Comparison of ENCODE assay signal across 1 cellular context in the genomic region with DNA sequence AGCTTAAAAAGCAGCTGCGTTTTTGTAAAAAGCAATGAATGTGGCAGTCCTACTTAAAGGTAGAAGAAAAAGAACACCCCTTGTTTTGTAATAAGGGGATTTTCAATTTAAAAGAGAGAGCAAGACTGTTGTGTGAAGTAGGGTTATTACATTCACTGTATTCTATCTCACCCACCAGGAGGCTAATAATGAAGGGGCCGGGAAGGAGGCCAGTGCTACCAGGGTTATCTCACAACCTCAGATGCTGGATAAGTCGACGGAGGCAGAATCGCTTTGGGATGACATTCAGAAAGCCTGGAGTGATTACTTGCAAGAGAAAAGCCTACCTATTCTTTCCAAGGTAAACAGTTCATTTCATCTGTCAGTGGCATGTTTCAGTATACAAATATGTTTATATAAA.
TF ChIP-seq lines count a peak whose summit lies in the region.

No MANE protein-coding gene starts in this region.

TF ChIP-seq in H1, 55 proteins besides CTCF, POLR2A, EP300 and RAD21:
- TF ChIP-seq JUN (IDR thresholded peaks at IDR 0.05; ENCODE audit: low read depth, low read length) (no peak), BRCA1 (IDR thresholded peaks at IDR 0.05; ENCODE audit: low read depth, low read length) (no peak), SRF (IDR thresholded peaks at IDR 0.05; ENCODE audit: low read depth, low read length) (no peak), SIRT6 (IDR thresholded peaks at IDR 0.05; ENCODE audit: low read length) (no peak), ZNF274 (IDR thresholded peaks at IDR 0.05; ENCODE audit: borderline replicate concordance, extremely low read depth, low read length) (no peak), BCL11A (IDR thresholded peaks at IDR 0.05; ENCODE audit: low read depth in 2 of 2, low read length in 2 of 2) (no peak), CBX5 (IDR thresholded peaks at IDR 0.05; ENCODE audit: low read depth, low read length) (no peak), JUND (IDR thresholded peaks at IDR 0.05; ENCODE audit: low read length) (no peak), MAFK (IDR thresholded peaks at IDR 0.05; ENCODE audit: low read depth, low read length) (no peak), TCF12 (IDR thresholded peaks at IDR 0.05; ENCODE audit: low read depth, low read length) (no peak), ASH2L (IDR thresholded peaks at IDR 0.05; ENCODE audit: low read length) (no peak), PHF8 (conservative IDR thresholded peaks at IDR 0.05; ENCODE audit: low read depth, low read length) (no peak), GTF2F1 (IDR thresholded peaks at IDR 0.05; ENCODE audit: borderline replicate concordance, low read depth, low read length) (no peak), FOSL1 (IDR thresholded peaks at IDR 0.05; ENCODE audit: insufficient read depth, low read depth, low read length) (no peak), KDM4A (IDR thresholded peaks at IDR 0.05; ENCODE audit: low read depth, low read length, severe bottlenecking) (no peak), CTBP2 (IDR thresholded peaks at IDR 0.05; ENCODE audit: borderline replicate concordance, insufficient read depth, insufficient read length, low read length) (no peak), SAP30 (IDR thresholded peaks at IDR 0.05; ENCODE audit: insufficient read depth, insufficient replicate concordance, low read length) (no peak), TBP (IDR thresholded peaks at IDR 0.05; ENCODE audit: low read depth, low read length) (no peak)
- TF ChIP-seq, protein P1, sequence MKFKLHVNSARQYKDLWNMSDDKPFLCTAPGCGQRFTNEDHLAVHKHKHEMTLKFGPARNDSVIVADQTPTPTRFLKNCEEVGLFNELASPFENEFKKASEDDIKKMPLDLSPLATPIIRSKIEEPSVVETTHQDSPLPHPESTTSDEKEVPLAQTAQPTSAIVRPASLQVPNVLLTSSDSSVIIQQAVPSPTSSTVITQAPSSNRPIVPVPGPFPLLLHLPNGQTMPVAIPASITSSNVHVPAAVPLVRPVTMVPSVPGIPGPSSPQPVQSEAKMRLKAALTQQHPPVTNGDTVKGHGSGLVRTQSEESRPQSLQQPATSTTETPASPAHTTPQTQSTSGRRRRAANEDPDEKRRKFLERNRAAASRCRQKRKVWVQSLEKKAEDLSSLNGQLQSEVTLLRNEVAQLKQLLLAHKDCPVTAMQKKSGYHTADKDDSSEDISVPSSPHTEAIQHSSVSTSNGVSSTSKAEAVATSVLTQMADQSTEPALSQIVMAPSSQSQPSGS (IDR thresholded peaks at IDR 0.05; ENCODE audit: low read length) = no peak
